Comparison of ENCODE assay signal across 13 cellular contexts in the genomic region with DNA sequence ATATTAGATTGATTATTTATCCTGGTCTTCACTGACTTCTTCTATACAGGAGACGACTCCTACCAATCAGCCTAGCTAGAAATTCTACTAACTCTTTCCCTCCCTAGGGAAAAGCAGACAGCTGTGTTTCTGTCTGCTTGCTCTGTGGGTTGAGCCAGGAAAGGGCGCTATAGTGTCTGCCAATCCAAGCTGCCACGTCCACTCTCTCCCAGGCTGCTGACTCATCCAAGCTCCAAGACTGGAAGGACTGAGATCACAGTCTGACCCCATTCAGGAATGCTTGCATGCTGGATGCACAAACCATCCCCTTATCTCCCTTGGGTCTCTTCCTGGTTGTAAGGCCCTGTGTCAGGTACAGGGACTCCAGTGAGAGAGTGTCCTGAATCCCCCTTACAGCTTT.
DNase-seq lines count a peak whose midpoint lies in the region; ATAC-seq and TF ChIP-seq lines count a peak whose summit lies in the region.
"Had no signal": no experiment of that assay in that cellular context is flagged by ENCODE, and none has a peak within 500 bp of the region (broad histone marks: within the 10 kb centered on the region; RNA-seq: fewer than 3 reads in every experiment).

No MANE protein-coding gene starts in this region.

- H3K4me1 Mint-ChIP-seq in activated CD8-positive, alpha-beta T cell treated with anti-CD3 and anti-CD28 coated beads for 36 hours (ENCODE audit: low read depth): no peaks in the 10 kb centered on the region

- H3K4me3 Mint-ChIP-seq in activated CD8-positive, alpha-beta T cell treated with anti-CD3 and anti-CD28 coated beads for 36 hours: no peak overlapping the region
- H3K4me3 Mint-ChIP-seq: naive B cell had no signal

- peaks cover 6% of the 10 kb centered on the region for H3K9me3 Mint-ChIP-seq in activated CD8-positive, alpha-beta T cell treated with anti-CD3 and anti-CD28 coated beads for 36 hours

- no peaks in the 10 kb centered on the region for H3K27me3 Mint-ChIP-seq in activated CD8-positive, alpha-beta T cell treated with anti-CD3 and anti-CD28 coated beads for 36 hours
- H3K27me3 Mint-ChIP-seq: naive B cell had no signal

- intact Hi-C loops in activated CD8-positive, alpha-beta T cell treated with anti-CD3 and anti-CD28 coated beads for 36 hours (cut with micrococcal nuclease): no loop called here

- H3K36me3 Mint-ChIP-seq in activated CD8-positive, alpha-beta T cell treated with anti-CD3 and anti-CD28 coated beads for 36 hours (ENCODE audit: low read depth): no peaks in the 10 kb centered on the region
- H3K36me3 Mint-ChIP-seq: naive B cell had no signal

- POLR2A ChIA-PET in activated CD8-positive, alpha-beta T cell treated with anti-CD3 and anti-CD28 coated beads for 36 hours (lab: Charles Lee): no interaction called here

- no peak for ATAC-seq in activated CD8-positive, alpha-beta T cell treated with anti-CD3 and anti-CD28 coated beads for 36 hours
- ATAC-seq: stimulated activated naive CD8-positive, alpha-beta T cell treated with anti-CD3 and anti-CD28 coated beads, Interleukin-15, Interleukin-2, amounts not matched to agents 100 U/mL and 50 U/mL, for 24 hours had no signal

- TF ChIP-seq CTCF in HFF-Myc (IDR thresholded peaks at IDR 0.05; ENCODE audit: low read depth, low read length, missing control alignments): no peak
- no peak for TF ChIP-seq CTCF in astrocyte of the cerebellum (IDR thresholded peaks at IDR 0.05; ENCODE audit: low read depth, low read length, missing control alignments)
- no peak for TF ChIP-seq CTCF in activated CD8-positive, alpha-beta T cell treated with anti-CD3 and anti-CD28 coated beads for 36 hours (IDR thresholded peaks at IDR 0.05)

- in situ Hi-C loops in ACHN (cut with HindIII; ENCODE audit: low pct_ligation_motif_present, low pct_unique_long_range_greater_than_20kb, low sequenced_read_pairs): no loop called here
- in situ Hi-C loops in astrocyte of the cerebellum (cut with HindIII; ENCODE audit: low sequenced_read_pairs): no loop called here

- CTCF ChIA-PET in activated CD8-positive, alpha-beta T cell treated with anti-CD3 and anti-CD28 coated beads for 36 hours (lab: Charles Lee): no interaction called here

- H3K27ac Mint-ChIP-seq in activated CD8-positive, alpha-beta T cell treated with anti-CD3 and anti-CD28 coated beads for 36 hours: no peak overlapping the region
- H3K27ac Mint-ChIP-seq: naive B cell had no signal

- DNase-seq in ACHN (peak; percentile 82), HFF-Myc (ENCODE audit: extremely low read depth, low read depth) (peak; percentile 4), astrocyte of the cerebellum (ENCODE audit: low read depth) (peak; percentile 65), iPS-NIHi11 (ENCODE audit: low spot score) (peak; percentile 9), DMS153 treated with DMSO at 0.1 percent for 48 hours (lab: John Stamatoyannopoulos, UW; ENCODE audit: unreplicated experiment) (no peak), T-helper 1 cell (no peak), NCI-H2081 treated with DMSO at 0.1 percent for 48 hours (lab: John Stamatoyannopoulos, UW) (no peak)
- no peak for DNase-seq in activated CD8-positive, alpha-beta T cell treated with anti-CD3 and anti-CD28 coated beads for 36 hours
- DNase-seq: glutamatergic neuron; naive B cell; NCI-H226; stimulated activated naive CD8-positive, alpha-beta T cell treated with anti-CD3 and anti-CD28 coated beads, Interleukin-15, Interleukin-2, amounts not matched to agents 100 U/mL and 50 U/mL, for 24 hours had no signal

- H3K4me3 ChIP-seq in HFF-Myc (replicated peaks; ENCODE audit: low read depth, low read length): no peak overlapping the region
- H3K4me3 ChIP-seq in astrocyte of the cerebellum (ENCODE audit: low read depth, low read length): no peak overlapping the region
- H3K4me3 ChIP-seq: BLaER1 had no signal

Comparison
In these comparisons a context has a peak if more than half of its experiments do, and no peak if none do; other contexts are left out.
1. DNase-seq: peak in ACHN (single experiment), HFF-Myc (single experiment), astrocyte of the cerebellum (single experiment) and iPS-NIHi11 (single experiment); none in DMS153 treated with DMSO at 0.1 percent for 48 hours (single experiment), T-helper 1 cell (0 of 5), NCI-H2081 treated with DMSO at 0.1 percent for 48 hours (single experiment) and activated CD8-positive, alpha-beta T cell treated with anti-CD3 and anti-CD28 coated beads for 36 hours (single experiment).